8 cellular contexts compared by ENCODE assay signal in genomic region chr6:167826230-167827061, GRCh38. TPM values are rescaled to one million over a fixed set of nuclear protein-coding genes. Genes with fewer than 3 reads are reported as not detected.
DNase-seq lines count a peak whose midpoint lies in the region; ATAC-seq and TF ChIP-seq lines count a peak whose summit lies in the region.

TSS of gene AFDN (plus strand) at chr6:167826911. CDS start at chr6:167827133, 222 bp downstream.

- H3K36me3 Mint-ChIP-seq in T-cell (no peaks in the 10 kb centered on the region), progenitor cell of endocrine pancreas (ENCODE audit: insufficient read depth) (peaks cover 17% of the 10 kb centered on the region)

- POLR2A ChIA-PET in T-cell (lab: Charles Lee) = no interaction called here

- H3K27ac Mint-ChIP-seq in T-cell = peak within 1 kb of the TSS in 1 of 2 donors; percentile 27
- peak within 1 kb of the TSS; percentile 99 for H3K27ac Mint-ChIP-seq in progenitor cell of endocrine pancreas

- ATAC-seq in GM21381 (IDR thresholded peaks at IDR 0.05; ENCODE audit: unreplicated experiment) (peak; percentile 81), T-cell (replicated peaks in 1 of 4) (peak; percentile 86 to 91 (median 88)), left cardiac atrium (peak; percentile 90 to 95), aorta (ENCODE audit: low FRiP score) (peak; percentile 91)

- H3K27me3 Mint-ChIP-seq in T-cell (peaks cover 48 to 63% of the 10 kb centered on the region in 2 donors), progenitor cell of endocrine pancreas (no peaks in the 10 kb centered on the region)

- H3K4me3 ChIP-seq in adrenal gland (peak within 1 kb of the TSS; percentile 16 to 84 (median 57)), aorta (ENCODE audit: low read length in 2 of 2) (peak within 1 kb of the TSS; percentile 95 to 98)

- WGBS in adrenal gland, 4 donors = 0 to 1% (median 1%) methylated on average over 6 to 123 of the region's 123 CpGs
- WGBS in aorta, 2 donors = 1% methylated on average over 70 to 123 of the region's 123 CpGs

- H3K9me3 Mint-ChIP-seq in T-cell (no peaks in the 10 kb centered on the region), progenitor cell of endocrine pancreas (ENCODE audit: low read depth) (no peaks in the 10 kb centered on the region)

- intact Hi-C loops in adrenal gland (cut with DNase I) (no loop called here), left cardiac atrium (cut with DNase I) (no loop called here), aorta (cut with DNase I) (no loop called here)

- H3K27ac ChIP-seq in adrenal gland = peak within 1 kb of the TSS; percentile 21 to 93 (median 67)
- H3K27ac ChIP-seq in aorta (ENCODE audit: low read depth in 1 of 2, low read length in 2 of 2) = no peak within 1 kb of the TSS

- no peaks in the 10 kb centered on the region for H3K9me3 ChIP-seq in adrenal gland (replicated peaks in 1 of 3)
- H3K9me3 ChIP-seq in aorta (ENCODE audit: control insufficient read depth, low read length) = no peaks in the 10 kb centered on the region

- DNase-seq in DMS114 treated with DMSO at 0.1 percent for 48 hours (lab: John Stamatoyannopoulos, UW; ENCODE audit: unreplicated experiment) (peak; percentile 30), HT1080 (ENCODE audit: low read depth) (peak; percentile 13), T-cell (peak in 30 of 34 experiments; percentile 26 to 65 (median 47)), adrenal gland (peak; percentile 67 to 81 (median 78)), left cardiac atrium (peak; percentile 84), progenitor cell of endocrine pancreas (ENCODE audit: low spot score, unreplicated experiment) (peak; percentile 53), aorta (peak; percentile 78 to 91)

- peak; percentile 12 to 22 for TF ChIP-seq POLR2A in adrenal gland (IDR thresholded peaks at IDR 0.05)

- CTCF ChIA-PET in T-cell (lab: Charles Lee) = no interaction called here

- H3K27me3 ChIP-seq in adrenal gland (no peaks in the 10 kb centered on the region), aorta (ENCODE audit: control insufficient read depth in 1 of 2, insufficient read depth in 2 of 2, low read length in 1 of 2) (no peaks in the 10 kb centered on the region)

- TF ChIP-seq CTCF in adrenal gland (IDR thresholded peaks at IDR 0.05) (peak in 5 of 6 experiments; percentile 36 to 70 (median 53)), progenitor cell of endocrine pancreas (IDR thresholded peaks at IDR 0.05; ENCODE audit: unreplicated experiment) (peak; percentile 51)

- no peaks in the 10 kb centered on the region for H3K36me3 ChIP-seq in adrenal gland (replicated peaks in 1 of 2)
- H3K36me3 ChIP-seq in aorta (ENCODE audit: control insufficient read depth in 1 of 2, insufficient read depth in 2 of 2, low read length in 1 of 2) = no peaks in the 10 kb centered on the region

- H3K4me1 Mint-ChIP-seq in T-cell = peaks cover 13 to 36% (median 21%) of the 10 kb centered on the region in 3 donors
- peaks cover 38% of the 10 kb centered on the region for H3K4me1 Mint-ChIP-seq in progenitor cell of endocrine pancreas (ENCODE audit: low read depth)

- H3K4me1 ChIP-seq in adrenal gland (replicated peaks in 1 of 2) (peaks cover 14 to 27% of the 10 kb centered on the region in 2 donors), aorta (ENCODE audit: control insufficient read depth in 1 of 2, insufficient read depth in 2 of 2, low read length in 2 of 2) (no peaks in the 10 kb centered on the region)

- peak within 1 kb of the TSS; percentile 78 to 86 (median 84) for H3K4me3 Mint-ChIP-seq in T-cell
- H3K4me3 Mint-ChIP-seq in progenitor cell of endocrine pancreas (ENCODE audit: low read depth) = peak within 1 kb of the TSS; percentile 96

RNA-seq across cellular contexts. Expression of gene AFDN, which starts in this region (rescaled TPM):
- 47.6 and 59.9 TPM in 2 replicates for total RNA-seq in HT1080 (2014; rRNA removed; shearing (Covaris generic))
- polyA plus RNA-seq in HT1080 (2015; cell fraction: cytosol; rRNA removed) = 25.9 and 27.3 TPM in 2 replicates
- polyA plus RNA-seq in HT1080 (2015; cell fraction: nucleus; rRNA removed) = 112 and 120 TPM in 2 replicates
- total RNA-seq in T-cell (10 to 100 TPM; 10.6 to 30.3 (median 20.7) TPM), adrenal gland (10 to 100 TPM; 29.0 to 46.3 (median 42.7) TPM), left cardiac atrium (10 to 100 TPM; 53.9 to 57.1 TPM), progenitor cell of endocrine pancreas (421 and 423 TPM in 2 replicates), aorta (10 to 100 TPM; 75.6 to 99.2 TPM)
- polyA plus RNA-seq in adrenal gland (10 to 100 TPM; 15.2 to 29.0 (median 25.4) TPM), aorta (10 to 100 TPM; 15.5 to 19.4 TPM)

Comparison
In these comparisons a context has a peak if more than half of its experiments do, and no peak if none do; other contexts are left out.
1. DNase-seq: peak in every context shown above with its lines; median percentile 84 in aorta; 84 in left cardiac atrium; 78 in adrenal gland; 53 in progenitor cell of endocrine pancreas; 47 in T-cell; 30 in DMS114 treated with DMSO at 0.1 percent for 48 hours; 13 in HT1080.
2. H3K27ac ChIP-seq: peak in adrenal gland (5 of 5); none in aorta (0 of 2).
3. Peak in every context shown above with its lines, with median percentiles within 50 percentile points of each other: ATAC-seq.